Comparison of ENCODE assay signal across 1 cellular context in the genomic region with DNA sequence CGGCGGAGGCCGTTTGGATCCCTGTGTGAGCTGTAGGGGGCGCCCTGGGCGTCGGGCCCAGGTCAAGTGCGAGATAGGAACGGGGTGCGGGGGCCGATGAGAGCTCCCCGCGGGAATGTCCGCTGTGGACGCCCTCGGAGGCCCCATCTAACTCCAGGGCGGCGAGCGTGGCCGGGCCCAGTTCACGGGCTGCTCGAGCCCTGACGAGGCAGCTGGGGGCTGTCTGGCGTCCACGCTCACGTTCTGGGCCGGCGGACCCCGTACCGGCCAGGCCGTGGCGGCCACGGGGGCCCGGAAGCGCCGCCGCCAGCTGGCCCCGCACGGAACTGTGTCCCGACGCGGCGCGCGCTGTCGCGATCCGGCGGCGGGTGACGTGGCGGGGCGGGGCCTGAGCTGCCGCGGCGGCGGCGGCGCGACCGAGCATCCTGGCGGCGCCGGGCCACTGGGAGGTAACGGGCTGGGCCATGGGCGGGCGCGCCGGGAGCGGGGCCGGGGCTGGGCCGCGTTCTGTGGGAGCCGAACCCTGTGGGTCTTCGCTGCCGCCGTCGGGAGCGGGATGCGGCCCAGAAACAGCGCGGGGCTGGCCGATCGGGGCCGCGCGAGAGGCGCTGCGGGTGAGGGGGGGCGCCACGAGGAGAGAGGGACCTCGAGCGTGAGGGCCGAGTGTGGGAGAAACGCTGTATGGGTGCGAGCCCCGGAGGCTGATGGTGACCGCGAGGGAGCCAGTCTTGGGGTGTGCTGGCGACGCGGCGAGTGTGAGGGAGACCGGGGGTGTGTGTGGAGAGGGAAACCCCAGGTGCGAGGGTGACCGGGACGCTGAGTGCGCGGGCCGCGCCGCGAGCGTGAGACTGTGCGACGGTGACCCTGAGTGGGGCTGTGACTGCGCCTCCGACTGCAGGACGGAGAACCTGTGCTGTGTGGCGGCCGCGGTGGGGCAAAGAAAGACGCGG.
TF ChIP-seq lines count a peak whose summit lies in the region.

A gene (plus strand): TSS at position 399 of the 950 bp plus-strand sequence. CDS start 10,201 bp downstream, outside the sequence.

TF ChIP-seq in A549, 52 proteins besides CTCF, POLR2A, EP300 and RAD21 (continued from another document):
- peak in 1 of 2 experiments; percentile 77; a peak in 3 of 5 replicates for TF ChIP-seq JUN (IDR thresholded peaks at IDR 0.05)
- TF ChIP-seq ESRRA (IDR thresholded peaks at IDR 0.05; ENCODE audit: borderline replicate concordance, low read length): no peak
- TF ChIP-seq HEYL (CRISPR knock-in tag; IDR thresholded peaks at IDR 0.05): no peak
- TF ChIP-seq, protein P1, sequence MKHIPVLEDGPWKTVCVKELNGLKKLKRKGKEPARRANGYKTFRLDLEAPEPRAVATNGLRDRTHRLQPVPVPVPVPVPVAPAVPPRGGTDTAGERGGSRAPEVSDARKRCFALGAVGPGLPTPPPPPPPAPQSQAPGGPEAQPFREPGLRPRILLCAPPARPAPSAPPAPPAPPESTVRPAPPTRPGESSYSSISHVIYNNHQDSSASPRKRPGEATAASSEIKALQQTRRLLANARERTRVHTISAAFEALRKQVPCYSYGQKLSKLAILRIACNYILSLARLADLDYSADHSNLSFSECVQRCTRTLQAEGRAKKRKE (CRISPR knock-in tag; IDR thresholded peaks at IDR 0.05; ENCODE audit: low read depth): no peak
- TF ChIP-seq FOSL2 (IDR thresholded peaks at IDR 0.05): no peak
- no peak for TF ChIP-seq FOSL2 (CRISPR knock-in tag; IDR thresholded peaks at IDR 0.05)
- TF ChIP-seq ZNF302 (CRISPR knock-in tag; IDR thresholded peaks at IDR 0.05): no peak
- no peak for TF ChIP-seq HOXB5 (CRISPR knock-in tag; IDR thresholded peaks at IDR 0.05)
- TF ChIP-seq, protein P2, sequence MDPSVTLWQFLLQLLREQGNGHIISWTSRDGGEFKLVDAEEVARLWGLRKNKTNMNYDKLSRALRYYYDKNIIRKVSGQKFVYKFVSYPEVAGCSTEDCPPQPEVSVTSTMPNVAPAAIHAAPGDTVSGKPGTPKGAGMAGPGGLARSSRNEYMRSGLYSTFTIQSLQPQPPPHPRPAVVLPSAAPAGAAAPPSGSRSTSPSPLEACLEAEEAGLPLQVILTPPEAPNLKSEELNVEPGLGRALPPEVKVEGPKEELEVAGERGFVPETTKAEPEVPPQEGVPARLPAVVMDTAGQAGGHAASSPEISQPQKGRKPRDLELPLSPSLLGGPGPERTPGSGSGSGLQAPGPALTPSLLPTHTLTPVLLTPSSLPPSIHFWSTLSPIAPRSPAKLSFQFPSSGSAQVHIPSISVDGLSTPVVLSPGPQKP (IDR thresholded peaks at IDR 0.05; ENCODE audit: low read depth, low read length): no peak
- no peak for TF ChIP-seq EHF (CRISPR knock-in tag; IDR thresholded peaks at IDR 0.05)
- no peak for TF ChIP-seq HDAC2 (IDR thresholded peaks at IDR 0.05)
- TF ChIP-seq, protein P3, sequence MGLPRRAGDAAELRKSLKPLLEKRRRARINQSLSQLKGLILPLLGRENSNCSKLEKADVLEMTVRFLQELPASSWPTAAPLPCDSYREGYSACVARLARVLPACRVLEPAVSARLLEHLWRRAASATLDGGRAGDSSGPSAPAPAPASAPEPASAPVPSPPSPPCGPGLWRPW (IDR thresholded peaks at IDR 0.05): no peak
- peak; percentile 44 for TF ChIP-seq SMC3 (IDR thresholded peaks at IDR 0.05)
- TF ChIP-seq MYC (IDR thresholded peaks at IDR 0.05; ENCODE audit: borderline replicate concordance, low read length): peak; percentile 59; the same call in 1 of the 2 replicates
- TF ChIP-seq RARB (CRISPR knock-in tag; IDR thresholded peaks at IDR 0.05): 0 out of 2 replicates have a peak, but pooled peaks have one; percentile 14
- TF ChIP-seq NR3C1 (IDR thresholded peaks at IDR 0.05): no peak
- no peak for TF ChIP-seq KDM5A (IDR thresholded peaks at IDR 0.05)
- TF ChIP-seq FOSB (CRISPR knock-in tag; IDR thresholded peaks at IDR 0.05): no peak
- TF ChIP-seq JUNB (IDR thresholded peaks at IDR 0.05): no peak
- no peak for TF ChIP-seq CBX8 (IDR thresholded peaks at IDR 0.05)
- peak; percentile 55; the same call in 1 of the 2 replicates for TF ChIP-seq TFCP2L1 (CRISPR knock-in tag; IDR thresholded peaks at IDR 0.05)
- TF ChIP-seq TP53 (CRISPR knock-in tag; IDR thresholded peaks at IDR 0.05): peak; percentile 53; the same call in 1 of the 2 replicates
- TF ChIP-seq GATA3 (IDR thresholded peaks at IDR 0.05; ENCODE audit: borderline replicate concordance): peak; percentile 33; the same call in 1 of the 2 replicates
- TF ChIP-seq CHD4 (IDR thresholded peaks at IDR 0.05; ENCODE audit: borderline replicate concordance): no peak
- no peak for TF ChIP-seq SREBF2 (IDR thresholded peaks at IDR 0.05)
- no peak for TF ChIP-seq RFX5 (IDR thresholded peaks at IDR 0.05)
- TF ChIP-seq, protein P4, sequence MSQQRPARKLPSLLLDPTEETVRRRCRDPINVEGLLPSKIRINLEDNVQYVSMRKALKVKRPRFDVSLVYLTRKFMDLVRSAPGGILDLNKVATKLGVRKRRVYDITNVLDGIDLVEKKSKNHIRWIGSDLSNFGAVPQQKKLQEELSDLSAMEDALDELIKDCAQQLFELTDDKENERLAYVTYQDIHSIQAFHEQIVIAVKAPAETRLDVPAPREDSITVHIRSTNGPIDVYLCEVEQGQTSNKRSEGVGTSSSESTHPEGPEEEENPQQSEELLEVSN (IDR thresholded peaks at IDR 0.05; ENCODE audit: borderline replicate concordance, low read depth): peak; percentile 73
- TF ChIP-seq KDM1A (IDR thresholded peaks at IDR 0.05; ENCODE audit: low read depth): no peak
- TF ChIP-seq HOXA7 (CRISPR knock-in tag; IDR thresholded peaks at IDR 0.05): no peak
- TF ChIP-seq FOXS1 (CRISPR knock-in tag; IDR thresholded peaks at IDR 0.05): no peak
- no peak for TF ChIP-seq CEBPB (IDR thresholded peaks at IDR 0.05)
- no peak for TF ChIP-seq RNF2 (IDR thresholded peaks at IDR 0.05; ENCODE audit: borderline replicate concordance, low read depth)
- no peak for TF ChIP-seq EHMT2 (IDR thresholded peaks at IDR 0.05; ENCODE audit: low read depth)
- no peak for TF ChIP-seq CHD2 (IDR thresholded peaks at IDR 0.05; ENCODE audit: low read length, partially characterized antibody)
- no peak for TF ChIP-seq POLR2AphosphoS2 (conservative IDR thresholded peaks at IDR 0.05; ENCODE audit: low read length)
